ENCODE assay signal across 9 cellular contexts in the genomic region with DNA sequence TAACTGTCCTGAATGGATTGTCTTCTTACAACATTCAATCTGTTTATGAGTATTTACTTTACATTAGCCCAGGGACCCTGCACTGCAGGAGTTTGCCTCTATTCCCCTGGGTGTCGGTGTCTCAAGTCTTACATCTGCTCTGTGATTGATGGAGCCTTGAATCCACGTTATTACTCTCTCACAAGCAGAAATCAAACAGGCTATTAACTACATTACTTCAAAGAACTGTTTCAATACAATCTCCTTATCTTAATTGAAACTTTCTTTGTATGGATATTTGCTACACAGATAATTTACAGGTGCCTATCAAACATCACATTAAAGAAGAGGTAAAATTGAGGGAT. TPM values are rescaled to one million over a fixed set of nuclear protein-coding genes. Genes with fewer than 3 reads are reported as not detected.
DNase-seq lines count a peak whose midpoint lies in the region; ATAC-seq and TF ChIP-seq lines count a peak whose summit lies in the region.
"Had no signal": no experiment of that assay in that cellular context is flagged by ENCODE, and none has a peak within 500 bp of the region (broad histone marks: within the 10 kb centered on the region; RNA-seq: fewer than 3 reads in every experiment).

No MANE protein-coding gene starts in this region.

- no peak for TF ChIP-seq CTCF in vagina (IDR thresholded peaks at IDR 0.05)

- H3K4me3 Mint-ChIP-seq in stimulated activated naive CD8-positive, alpha-beta T cell treated with anti-CD3 and anti-CD28 coated beads, Interleukin-15, Interleukin-2, amounts not matched to agents 100 ng/mL and 50 ng/mL, for 24 hours, result peak overlapping the region; percentile 92

- TF ChIP-seq POLR2A in vagina (IDR thresholded peaks at IDR 0.05), result no peak

- no peak for ATAC-seq in stimulated activated naive CD8-positive, alpha-beta T cell treated with anti-CD3 and anti-CD28 coated beads, Interleukin-15, Interleukin-2, amounts not matched to agents 100 U/mL and 50 U/mL, for 24 hours
- ATAC-seq in HG03378 (IDR thresholded peaks at IDR 0.05; ENCODE audit: unreplicated experiment), result no peak

- H3K9me3 Mint-ChIP-seq in stimulated activated naive CD8-positive, alpha-beta T cell treated with anti-CD3 and anti-CD28 coated beads, Interleukin-15, Interleukin-2, amounts not matched to agents 100 ng/mL and 50 ng/mL, for 24 hours, result no peaks in the 10 kb centered on the region

- H3K9me3 ChIP-seq in endocrine pancreas (ENCODE audit: control insufficient read depth, low read length) (no peaks in the 10 kb centered on the region), vagina (no peaks in the 10 kb centered on the region)

- H3K4me3 ChIP-seq in endocrine pancreas (ENCODE audit: control insufficient read depth, insufficient read depth, low read length) (peak overlapping the region; percentile 45), vagina (no peak overlapping the region)

- H3K4me1 Mint-ChIP-seq in stimulated activated naive CD8-positive, alpha-beta T cell treated with anti-CD3 and anti-CD28 coated beads, Interleukin-15, Interleukin-2, amounts not matched to agents 100 ng/mL and 50 ng/mL, for 24 hours (ENCODE audit: low read depth), result peaks cover 49% of the 10 kb centered on the region

- H3K4me1 ChIP-seq in endocrine pancreas (ENCODE audit: control insufficient read depth, insufficient read depth, low read length) (peaks cover 14% of the 10 kb centered on the region), vagina (peaks cover 28% of the 10 kb centered on the region)

- no peak for DNase-seq in stimulated activated naive CD8-positive, alpha-beta T cell treated with anti-CD3 and anti-CD28 coated beads, Interleukin-15, Interleukin-2, amounts not matched to agents 100 U/mL and 50 U/mL, for 24 hours
- DNase-seq in NCI-H69 (lab: John Stamatoyannopoulos, UW) (peak; percentile 95), vagina (ENCODE audit: extremely low spot score in 2 of 2) (no peak), nucleus accumbens (lab: John Stamatoyannopoulos, UW) (no peak), islet precursor cell (no peak)
- DNase-seq: activated CD4-positive, CD25-positive, alpha-beta regulatory T cell treated with anti-CD3 and anti-CD28 coated beads, Interleukin-2, amount 50 U/mL, for 72 hours had no signal

- H3K36me3 ChIP-seq in endocrine pancreas (ENCODE audit: control insufficient read depth, insufficient read depth, low read length), result no peaks in the 10 kb centered on the region
- no peaks in the 10 kb centered on the region for H3K36me3 ChIP-seq in vagina

- H3K27me3 Mint-ChIP-seq in stimulated activated naive CD8-positive, alpha-beta T cell treated with anti-CD3 and anti-CD28 coated beads, Interleukin-15, Interleukin-2, amounts not matched to agents 100 ng/mL and 50 ng/mL, for 24 hours, result no peaks in the 10 kb centered on the region

- no peaks in the 10 kb centered on the region for H3K27me3 ChIP-seq in endocrine pancreas (ENCODE audit: control insufficient read depth, insufficient read depth, low read length)
- H3K27me3 ChIP-seq in vagina, result no peaks in the 10 kb centered on the region

- intact Hi-C loops in vagina (cut with DNase I), result no loop called here

- no peak overlapping the region for H3K9ac ChIP-seq in endocrine pancreas (ENCODE audit: control insufficient read depth, insufficient read depth, low read length)

- H3K27ac Mint-ChIP-seq in stimulated activated naive CD8-positive, alpha-beta T cell treated with anti-CD3 and anti-CD28 coated beads, Interleukin-15, Interleukin-2, amounts not matched to agents 100 ng/mL and 50 ng/mL, for 24 hours, result peak overlapping the region; percentile 41

- peaks cover 6% of the 10 kb centered on the region for H3K36me3 Mint-ChIP-seq in stimulated activated naive CD8-positive, alpha-beta T cell treated with anti-CD3 and anti-CD28 coated beads, Interleukin-15, Interleukin-2, amounts not matched to agents 100 ng/mL and 50 ng/mL, for 24 hours (ENCODE audit: low read depth)

- H3K27ac ChIP-seq in vagina, result no peak overlapping the region

RNA-seq across cellular contexts. Expression of gene ARID5B, which starts 3.1 kb away (rescaled TPM):
- total RNA-seq in vagina, result 75.9 TPM
